Comparison of ENCODE assay signal across 26 cellular contexts in the genomic region with DNA sequence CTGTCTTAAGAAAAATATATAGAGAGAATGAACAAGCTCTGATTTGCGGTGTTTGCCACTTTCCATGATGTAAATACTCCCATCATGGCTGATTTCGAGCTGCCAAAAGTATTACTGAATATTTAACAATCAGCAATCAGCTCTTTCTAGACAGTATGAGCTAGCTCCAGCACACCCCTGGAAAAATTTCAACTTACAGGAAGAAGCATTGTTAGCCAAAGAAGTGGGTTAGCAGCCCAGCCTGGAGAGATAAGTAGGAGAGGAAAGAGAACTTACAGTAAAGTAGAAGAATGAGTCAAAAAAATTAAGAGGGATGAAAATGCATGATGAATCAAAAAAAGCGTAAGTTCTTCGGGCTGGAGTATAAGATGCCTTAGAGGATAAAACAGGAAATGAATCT.
"Had no signal": no experiment of that assay in that cellular context is flagged by ENCODE, and none has a peak within 500 bp of the region (broad histone marks: within the 10 kb centered on the region; RNA-seq: fewer than 3 reads in every experiment).

No MANE protein-coding gene starts in this region.

- H3K27me3 Mint-ChIP-seq: progenitor cell of endocrine pancreas; stimulated activated naive B cell treated with anti-CD40 and anti-IgM and Interleukin-4, amounts not matched to agents 10 μg/mL and 1 μg/mL and 100 μg/mL, for 72 hours; stimulated activated naive CD8-positive, alpha-beta T cell treated with anti-CD3 and anti-CD28 coated beads, Interleukin-15, Interleukin-2, amounts not matched to agents 100 ng/mL and 50 ng/mL, for 24 hours had no signal

- H3K4me3 ChIP-seq: neural progenitor cell, ovary, psoas muscle, right lobe of liver, sigmoid colon, stomach, thoracic aorta, thyroid gland, tibial nerve, upper lobe of left lung, vagina had no signal

- ATAC-seq: psoas muscle; right cardiac atrium; right lobe of liver; stimulated activated effector memory CD8-positive, alpha-beta T cell treated with anti-CD3 and anti-CD28 coated beads, Interleukin-12 subunit alpha, Interleukin-12 subunit beta, amount 100 ng/mL, for 72 hours; stimulated activated naive B cell treated with anti-CD40 and anti-IgM and Interleukin-4, amounts not matched to agents 10 μg/mL and 1 μg/mL and 100 μg/mL, for 72 hours had no signal

- H3K9me3 Mint-ChIP-seq: nephron; neural progenitor cell; stimulated activated effector memory CD8-positive, alpha-beta T cell treated with anti-CD3 and anti-CD28 coated beads, Interleukin-12 subunit alpha, Interleukin-12 subunit beta, amount 100 ng/mL, for 72 hours; stimulated activated naive B cell treated with anti-CD40 and anti-IgM and Interleukin-4, amounts not matched to agents 10 μg/mL and 1 μg/mL and 100 μg/mL, for 72 hours; stimulated activated naive CD8-positive, alpha-beta T cell treated with anti-CD3 and anti-CD28 coated beads, Interleukin-15, Interleukin-2, amounts not matched to agents 100 ng/mL and 50 ng/mL, for 24 hours had no signal

- DNase-seq: occipital lobe; ovary; posterior cingulate gyrus; psoas muscle; right cardiac atrium; right lobe of liver; sigmoid colon; small intestine; stimulated activated CD4-positive, alpha-beta T cell treated with anti-CD3 and anti-CD28 coated beads, Interleukin-15, amount 100 ng/mL, for 24 hours; stimulated activated CD4-positive, alpha-beta T cell treated with anti-CD3 and anti-CD28 coated beads, Interleukin-2, amount 100 ng/mL, for 24 hours; stimulated activated CD4-positive, alpha-beta T cell treated with anti-CD3 and anti-CD28 coated beads, Interleukin-2, amount 100 ng/mL, for 48 hours; stimulated activated CD4-positive, alpha-beta T cell treated with anti-CD3 and anti-CD28 coated beads, Interleukin-4, amount 100 ng/mL, for 24 hours; stimulated activated naive B cell treated with anti-CD40 and anti-IgM and Interleukin-4, amounts not matched to agents 10 μg/mL and 1 μg/mL and 100 μg/mL, for 72 hours; stimulated activated naive CD4-positive, alpha-beta T cell treated with Interleukin-2 at 50 U/mL for 16 hours; stomach; thyroid gland; trophoblast cell; upper lobe of left lung had no signal

- H3K36me3 Mint-ChIP-seq: neural progenitor cell; stimulated activated effector memory CD8-positive, alpha-beta T cell treated with anti-CD3 and anti-CD28 coated beads, Interleukin-12 subunit alpha, Interleukin-12 subunit beta, amount 100 ng/mL, for 72 hours; stimulated activated naive B cell treated with anti-CD40 and anti-IgM and Interleukin-4, amounts not matched to agents 10 μg/mL and 1 μg/mL and 100 μg/mL, for 72 hours had no signal

- H3K27ac Mint-ChIP-seq: nephron; neural progenitor cell; progenitor cell of endocrine pancreas; stimulated activated naive B cell treated with anti-CD40 and anti-IgM and Interleukin-4, amounts not matched to agents 10 μg/mL and 1 μg/mL and 100 μg/mL, for 72 hours; stimulated activated naive CD8-positive, alpha-beta T cell treated with anti-CD3 and anti-CD28 coated beads, Interleukin-15, Interleukin-2, amounts not matched to agents 100 ng/mL and 50 ng/mL, for 24 hours had no signal

- H3K4me3 Mint-ChIP-seq: nephron; neural progenitor cell; stimulated activated effector memory CD8-positive, alpha-beta T cell treated with anti-CD3 and anti-CD28 coated beads, Interleukin-12 subunit alpha, Interleukin-12 subunit beta, amount 100 ng/mL, for 72 hours; stimulated activated naive B cell treated with anti-CD40 and anti-IgM and Interleukin-4, amounts not matched to agents 10 μg/mL and 1 μg/mL and 100 μg/mL, for 72 hours; stimulated activated naive CD8-positive, alpha-beta T cell treated with anti-CD3 and anti-CD28 coated beads, Interleukin-15, Interleukin-2, amounts not matched to agents 100 ng/mL and 50 ng/mL, for 24 hours had no signal

- H3K9me3 ChIP-seq: ovary, psoas muscle, right lobe of liver, sigmoid colon, stomach, thoracic aorta, thyroid gland, tibial nerve, upper lobe of left lung, vagina had no signal
